Comparison of ENCODE assay signal across 21 cellular contexts in genomic region chr20:59131541-59132285, GRCh38. TPM values are rescaled to one million over a fixed set of nuclear protein-coding genes. Genes with fewer than 3 reads are reported as not detected.
DNase-seq lines count a peak whose midpoint lies in the region; ATAC-seq and TF ChIP-seq lines count a peak whose summit lies in the region.
"Had no signal": no experiment of that assay in that cellular context is flagged by ENCODE, and none has a peak within 500 bp of the region (broad histone marks: within the 10 kb centered on the region; RNA-seq: fewer than 3 reads in every experiment).

No MANE protein-coding gene starts in this region.

- no peak for TF ChIP-seq CTCF in heart right ventricle (IDR thresholded peaks at IDR 0.05)

- H3K27ac ChIP-seq in heart right ventricle (no peak overlapping the region), cingulate gyrus (ENCODE audit: low read depth, low read length) (peak overlapping the region; percentile 81), temporal lobe (ENCODE audit: low read depth, low read length) (peak overlapping the region; percentile 87)
- H3K27ac ChIP-seq: A549, PC-9, RWPE1 had no signal

- 76 to 80% methylated on average over 6 of the region's 6 CpGs for WGBS in heart right ventricle, 2 donors

- intact Hi-C loops in cardiac septum (cut with DNase I) = no loop called here
- intact Hi-C loops in heart right ventricle (cut with DNase I) = no loop called here

- H3K36me3 ChIP-seq in heart right ventricle = no peaks in the 10 kb centered on the region

- H3K9me3 ChIP-seq in heart right ventricle = no peaks in the 10 kb centered on the region
- H3K9me3 ChIP-seq: A549 had no signal

- ATAC-seq in heart right ventricle (no peak), GM21786 (IDR thresholded peaks at IDR 0.05; ENCODE audit: unreplicated experiment) (no peak), HG03521 (IDR thresholded peaks at IDR 0.05; ENCODE audit: unreplicated experiment) (no peak)
- ATAC-seq: A549; CD8-positive, alpha-beta T cell; GM12878 had no signal

- H3K4me3 ChIP-seq in heart right ventricle = no peak overlapping the region
- H3K4me3 ChIP-seq: A549, GM12878, PC-9 had no signal

- H3K4me1 ChIP-seq in heart right ventricle = no peaks in the 10 kb centered on the region
- H3K4me1 ChIP-seq: A549 had no signal

- H3K27me3 ChIP-seq in heart right ventricle = no peaks in the 10 kb centered on the region

- DNase-seq in cardiac septum (ENCODE audit: low spot score) (peak; percentile 31), heart right ventricle (no peak), midbrain (lab: John Stamatoyannopoulos, UW) (peak; percentile 42)
- no peak for DNase-seq in activated T-cell treated with anti-CD3 and anti-CD28 coated beads, Interleukin-2, amount 50 U/mL, for 48 hours
- DNase-seq: DND-41, H7, Kasumi-1, NCI-H1417 treated with DMSO at 0.1 percent for 48 hours, NCI-H187 treated with DMSO at 0.1 percent for 48 hours, NCI-H2107, PC-9 had no signal

RNA-seq across cellular contexts. Expression of gene ZNF831, which starts 31.9 kb away (rescaled TPM):
- total RNA-seq in cardiac septum = 0.05 TPM
- under 1 TPM in 9 of 10 donors, not detected in 1; 0.02 to 0.72 (median 0.17) TPM for total RNA-seq in heart right ventricle
- under 1 TPM; 0.01 to 0.07 TPM for polyA plus RNA-seq in heart right ventricle
- under 0.01 TPM for total RNA-seq in temporal lobe
- total RNA-seq: H7, MCF 10A, PC-9 had no signal
- polyA plus RNA-seq: A549, BJ had no signal

Comparison
In these comparisons a context has a peak if more than half of its experiments do, and no peak if none do; other contexts are left out.
1. DNase-seq: peak in cardiac septum (single experiment) and midbrain (single experiment); none in heart right ventricle (0 of 2) and activated T-cell treated with anti-CD3 and anti-CD28 coated beads, Interleukin-2, amount 50 U/mL, for 48 hours (0 of 2).
2. H3K27ac ChIP-seq: peak in cingulate gyrus (single experiment) and temporal lobe (single experiment); none in heart right ventricle (0 of 10).